ENCODE assay signal across 8 cellular contexts in genomic region chr10:102615361-102615760, GRCh38. TPM values are rescaled to one million over a fixed set of nuclear protein-coding genes. Genes with fewer than 3 reads are reported as not detected.
DNase-seq lines count a peak whose midpoint lies in the region; ATAC-seq and TF ChIP-seq lines count a peak whose summit lies in the region.
"Had no signal": no experiment of that assay in that cellular context is flagged by ENCODE, and none has a peak within 500 bp of the region (broad histone marks: within the 10 kb centered on the region; RNA-seq: fewer than 3 reads in every experiment).

No MANE protein-coding gene starts in this region.

- no peaks in the 10 kb centered on the region for H4K20me1 ChIP-seq in OCI-LY1 (ENCODE audit: insufficient read depth, low read length)

- H3K27ac ChIP-seq in OCI-LY1 (ENCODE audit: low read depth, low read length, poor library complexity, severe bottlenecking), result no peak overlapping the region

- H3K9me2 ChIP-seq in OCI-LY1 (ENCODE audit: low read depth, low read length), result no peaks in the 10 kb centered on the region

- no peaks in the 10 kb centered on the region for H3K27me3 ChIP-seq in OCI-LY1 (ENCODE audit: insufficient read depth, low read length)

- H3F3A ChIP-seq in OCI-LY1 (ENCODE audit: insufficient read depth, low read length), result no peaks in the 10 kb centered on the region

- DNase-seq in GM12865 (ENCODE audit: low read depth) (peak; percentile 18), epithelial cell of esophagus (ENCODE audit: low read depth) (no peak), progenitor cell of endocrine pancreas (ENCODE audit: low spot score, unreplicated experiment) (no peak), cerebellar nuclear complex (lab: John Stamatoyannopoulos, UW) (no peak)
- DNase-seq: NCI-H524 had no signal

- H3K79me2 ChIP-seq in OCI-LY1 (ENCODE audit: insufficient read depth, low read length), result no peaks in the 10 kb centered on the region

- no peak overlapping the region for H3K27ac Mint-ChIP-seq in progenitor cell of endocrine pancreas

- H3K9ac ChIP-seq in OCI-LY1 (ENCODE audit: low read length), result no peak overlapping the region

- H3K9me3 Mint-ChIP-seq in progenitor cell of endocrine pancreas (ENCODE audit: low read depth), result no peaks in the 10 kb centered on the region

- no peaks in the 10 kb centered on the region for H3K9me3 ChIP-seq in OCI-LY1 (ENCODE audit: low read length)

- no peak overlapping the region for H2AFZ ChIP-seq in OCI-LY1 (ENCODE audit: low read length)

- H3K4me3 ChIP-seq in GM12865 (ENCODE audit: low read depth, low read length) (no peak overlapping the region), OCI-LY1 (ENCODE audit: low read depth, low read length, poor library complexity, severe bottlenecking) (no peak overlapping the region), epithelial cell of esophagus (ENCODE audit: low read length) (no peak overlapping the region)

- peaks cover 10% of the 10 kb centered on the region for H3K36me3 Mint-ChIP-seq in progenitor cell of endocrine pancreas (ENCODE audit: insufficient read depth)

- no peaks in the 10 kb centered on the region for H3K36me3 ChIP-seq in OCI-LY1 (ENCODE audit: insufficient read depth, low read length)

- no peak for ATAC-seq in HG03175 (IDR thresholded peaks at IDR 0.05; ENCODE audit: unreplicated experiment)
- no peak for ATAC-seq in GM18519 (IDR thresholded peaks at IDR 0.05; ENCODE audit: low FRiP score, unreplicated experiment)

- H3K4me1 Mint-ChIP-seq in progenitor cell of endocrine pancreas (ENCODE audit: low read depth), result peaks cover 23% of the 10 kb centered on the region

- no peaks in the 10 kb centered on the region for H3K27me3 Mint-ChIP-seq in progenitor cell of endocrine pancreas

- H3K4me3 Mint-ChIP-seq in progenitor cell of endocrine pancreas (ENCODE audit: low read depth), result no peak overlapping the region

- H3K4me1 ChIP-seq in OCI-LY1 (ENCODE audit: insufficient read depth, low read length, severe bottlenecking), result no peaks in the 10 kb centered on the region

- TF ChIP-seq CTCF in GM12865 (IDR thresholded peaks at IDR 0.05; ENCODE audit: insufficient read depth, low read depth, low read length, missing control alignments) (peak; percentile 38), OCI-LY1 (IDR thresholded peaks at IDR 0.05; ENCODE audit: low read length) (peak; percentile 33; the same call in 1 of the 2 replicates), epithelial cell of esophagus (IDR thresholded peaks at IDR 0.05; ENCODE audit: insufficient read depth, low read depth, low read length, missing control alignments) (peak; percentile 16), progenitor cell of endocrine pancreas (IDR thresholded peaks at IDR 0.05; ENCODE audit: unreplicated experiment) (peak; percentile 36)

- no peak overlapping the region for H3K4me2 ChIP-seq in OCI-LY1 (ENCODE audit: low read length)

RNA-seq across cellular contexts. Expression of gene TRIM8, which starts 28.9 kb away (rescaled TPM):
- 66.1 and 69.1 TPM in 2 replicates for total RNA-seq in progenitor cell of endocrine pancreas
